In the genomic region with DNA sequence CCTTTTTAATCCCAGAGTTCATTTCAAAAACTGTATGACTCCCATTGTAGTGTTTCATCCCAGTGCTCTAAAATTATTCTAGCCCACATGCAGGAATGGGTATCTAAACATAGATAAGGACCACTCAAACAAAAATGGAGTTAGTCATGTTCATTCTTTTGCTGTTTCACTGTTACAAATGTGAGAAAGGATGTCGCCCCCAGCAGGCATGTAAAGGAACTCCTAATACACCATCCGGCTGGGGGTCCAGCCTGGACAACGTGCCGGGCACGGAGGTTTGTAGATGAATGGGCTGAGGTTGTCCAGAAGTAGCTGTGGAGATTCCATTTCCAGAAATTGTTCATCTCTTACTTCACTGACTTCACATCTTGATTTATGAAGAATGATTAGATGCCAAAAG, we compare ENCODE assay signal across 9 cellular contexts.
DNase-seq lines count a peak whose midpoint lies in the region; ATAC-seq and TF ChIP-seq lines count a peak whose summit lies in the region.
"Had no signal": no experiment of that assay in that cellular context is flagged by ENCODE, and none has a peak within 500 bp of the region (broad histone marks: within the 10 kb centered on the region; RNA-seq: fewer than 3 reads in every experiment).

No MANE protein-coding gene starts in this region.

- H3K36me3 ChIP-seq in BE2C (no peaks in the 10 kb centered on the region), gastrocnemius medialis (no peaks in the 10 kb centered on the region)

- H3K4me3 ChIP-seq in BE2C (ENCODE audit: low read depth, low read length): no peak overlapping the region
- no peak overlapping the region for H3K4me3 ChIP-seq in gastrocnemius medialis

- DNase-seq in BE2C (no peak), SK-MEL-5 (ENCODE audit: low read depth, low spot score) (peak; percentile 51), foreskin keratinocyte (no peak), NCI-H446 (lab: John Stamatoyannopoulos, UW) (no peak), NCI-H1436 treated with DMSO at 0.1 percent for 48 hours (lab: John Stamatoyannopoulos, UW) (no peak), NCI-H1092 treated with DMSO at 0.1 percent for 48 hours (lab: John Stamatoyannopoulos, UW) (no peak), gastrocnemius medialis (no peak)
- DNase-seq: T-helper 9 cell had no signal

- H3K27me3 ChIP-seq in BE2C (no peaks in the 10 kb centered on the region), foreskin keratinocyte (no peaks in the 10 kb centered on the region), gastrocnemius medialis (no peaks in the 10 kb centered on the region)

- in situ Hi-C loops in SK-MEL-5 (cut with HindIII; ENCODE audit: low pct_unique_long_range_greater_than_20kb, low sequenced_read_pairs): no loop called here
- in situ Hi-C loops in gastrocnemius medialis (cut with MboI; ENCODE audit: low sequenced_read_pairs in 4 of 4): no loop called here

- intact Hi-C loops in gastrocnemius medialis (cut with DNase I; ENCODE audit: low total_unique reads): no loop called here

- TF ChIP-seq POLR2A in gastrocnemius medialis (IDR thresholded peaks at IDR 0.05): no peak

- H3K9me3 ChIP-seq in BE2C (no peaks in the 10 kb centered on the region), gastrocnemius medialis (no peaks in the 10 kb centered on the region)

- TF ChIP-seq CTCF in BE2C (IDR thresholded peaks at IDR 0.05; ENCODE audit: low read depth, low read length) (peak; percentile 44), GM12873 (IDR thresholded peaks at IDR 0.05; ENCODE audit: insufficient read depth, low read depth, low read length, missing control alignments) (peak; percentile 53), foreskin keratinocyte (conservative IDR thresholded peaks at IDR 0.05) (peak; percentile 45), gastrocnemius medialis (IDR thresholded peaks at IDR 0.05 in 4 of 5, conservative IDR thresholded peaks at IDR 0.05 in 1 of 5) (no peak)

- H3K27ac ChIP-seq in foreskin keratinocyte: no peak overlapping the region
- no peak overlapping the region for H3K27ac ChIP-seq in gastrocnemius medialis

- H3K4me1 ChIP-seq in BE2C (no peaks in the 10 kb centered on the region), foreskin keratinocyte (no peaks in the 10 kb centered on the region), gastrocnemius medialis (peaks cover 10 to 13% of the 10 kb centered on the region in 2 donors)

- ATAC-seq in foreskin keratinocyte (no peak), gastrocnemius medialis (no peak)

Comparison
In these comparisons a context has a peak if more than half of its experiments do, and no peak if none do; other contexts are left out.
1. CTCF ChIP-seq: peak in BE2C (single experiment), GM12873 (single experiment) and foreskin keratinocyte (single experiment); none in gastrocnemius medialis (0 of 5).